Comparison of ENCODE assay signal across 8 cellular contexts in the genomic region with DNA sequence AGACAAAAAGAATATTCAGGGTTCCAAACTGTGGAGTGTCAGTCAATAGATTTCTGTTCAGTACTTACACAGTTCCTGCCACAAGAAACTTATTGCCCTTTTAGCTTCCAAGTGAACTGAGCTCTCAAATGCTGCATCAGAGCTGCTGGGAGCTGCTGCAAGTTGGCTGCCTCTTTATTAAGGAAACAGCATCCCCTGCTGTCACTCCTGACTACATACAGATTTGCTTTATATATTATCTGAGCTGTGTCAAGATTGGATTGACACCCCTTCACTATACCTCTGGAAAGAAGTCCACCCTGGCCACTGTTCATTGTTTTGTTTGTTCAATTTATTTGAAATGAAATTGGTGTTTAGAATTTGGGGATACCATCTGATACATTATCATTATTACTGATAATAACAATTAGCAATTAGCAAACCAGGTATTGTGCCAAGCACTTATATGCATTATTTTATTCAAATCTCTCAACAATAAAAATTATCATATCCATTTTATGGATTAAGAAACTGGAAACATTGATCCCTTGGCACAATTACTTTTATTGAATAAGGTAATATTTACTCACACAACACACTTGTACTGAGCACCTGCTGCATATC. TPM values are rescaled to one million over a fixed set of nuclear protein-coding genes. Genes with fewer than 3 reads are reported as not detected.
DNase-seq lines count a peak whose midpoint lies in the region; ATAC-seq and TF ChIP-seq lines count a peak whose summit lies in the region.

No MANE protein-coding gene starts in this region.

- no peak overlapping the region for H3K27ac ChIP-seq in suprapubic skin

- in situ Hi-C loops in Caki2 (cut with HindIII; ENCODE audit: low pct_unique_long_range_greater_than_20kb, low sequenced_read_pairs): no loop called here
- in situ Hi-C loops in SK-MEL-5 (cut with HindIII; ENCODE audit: low pct_unique_long_range_greater_than_20kb, low sequenced_read_pairs): no loop called here

- no peaks in the 10 kb centered on the region for H3K27me3 ChIP-seq in suprapubic skin

- no peak for TF ChIP-seq POLR2A in suprapubic skin (IDR thresholded peaks at IDR 0.05)

- no peaks in the 10 kb centered on the region for H3K9me3 ChIP-seq in suprapubic skin

- DNase-seq in Caki2 (ENCODE audit: low read depth) (peak; percentile 49), LNCaP clone FGC (ENCODE audit: low read depth) (peak; percentile 43), SK-MEL-5 (ENCODE audit: low read depth, low spot score) (peak; percentile 68), foreskin fibroblast (peak; percentile 60 to 77), suprapubic skin (ENCODE audit: low spot score in 2 of 2) (no peak), T-helper 9 cell (no peak)
- no peak for DNase-seq in activated CD8-positive, alpha-beta memory T cell treated with anti-CD3 and anti-CD28 coated beads, Interleukin-2, amount 50 U/mL, for 4 hours

- no peaks in the 10 kb centered on the region for H3K4me1 ChIP-seq in suprapubic skin

- no peak for ATAC-seq in HG03025 (IDR thresholded peaks at IDR 0.05; ENCODE audit: low FRiP score, unreplicated experiment)

- no peak for TF ChIP-seq EP300 in suprapubic skin (IDR thresholded peaks at IDR 0.05)

- TF ChIP-seq CTCF in LNCaP clone FGC (IDR thresholded peaks at IDR 0.05; ENCODE audit: control insufficient read depth, extremely low read depth, insufficient read depth): peak; percentile 97
- TF ChIP-seq CTCF in foreskin fibroblast (IDR thresholded peaks at IDR 0.05; ENCODE audit: low read depth, low read length): peak; percentile 58
- peak; percentile 6 to 27 for TF ChIP-seq CTCF in suprapubic skin (IDR thresholded peaks at IDR 0.05)

- H3K36me3 ChIP-seq in suprapubic skin: no peaks in the 10 kb centered on the region

- no peak overlapping the region for H3K4me3 ChIP-seq in LNCaP clone FGC (ENCODE audit: low read depth, low read length)
- no peak overlapping the region for H3K4me3 ChIP-seq in foreskin fibroblast (ENCODE audit: low read depth in 1 of 2, low read length in 2 of 2)
- H3K4me3 ChIP-seq in suprapubic skin: no peak overlapping the region

RNA-seq across cellular contexts. Expression of a gene that starts 16.4 kb away (rescaled TPM):
- total RNA-seq in Caki2 (2014; rRNA removed; shearing (Covaris generic); ENCODE audit: low replicate concordance): not detected in 2 replicates
- total RNA-seq in SK-MEL-5 (2014; rRNA removed; shearing (Covaris generic)): not detected in 2 replicates
- not detected in 2 replicates for polyA plus RNA-seq in SK-MEL-5 (2015; cell fraction: cytosol; rRNA removed)
- not detected in 2 replicates for polyA plus RNA-seq in SK-MEL-5 (2015; cell fraction: nucleus; rRNA removed)
- total RNA-seq in suprapubic skin: not detected

Comparison
In these comparisons a context has a peak if more than half of its experiments do, and no peak if none do; other contexts are left out.
1. DNase-seq: peak in Caki2 (single experiment), LNCaP clone FGC (single experiment), SK-MEL-5 (single experiment) and foreskin fibroblast (2 of 2); none in suprapubic skin (0 of 2), activated CD8-positive, alpha-beta memory T cell treated with anti-CD3 and anti-CD28 coated beads, Interleukin-2, amount 50 U/mL, for 4 hours (single experiment) and T-helper 9 cell (single experiment).
2. CTCF ChIP-seq: peak in every context shown above with its lines; median percentile 97 in LNCaP clone FGC; 58 in foreskin fibroblast; 16 in suprapubic skin.